Comparison of ENCODE assay signal across 22 cellular contexts in genomic region chr13:50072676-50073075, GRCh38. TPM values are rescaled to one million over a fixed set of nuclear protein-coding genes. Genes with fewer than 3 reads are reported as not detected.
A peak's percentile ranks its signal among the peaks of the same experiment; 100 is the strongest.
DNase-seq lines count a peak whose midpoint lies in the region; ATAC-seq, FAIRE-seq and TF ChIP-seq lines count a peak whose summit lies in the region.
"Had no signal": no experiment of that assay in that cellular context is flagged by ENCODE, and none has a peak within 500 bp of the region (broad histone marks: within the 10 kb centered on the region; RNA-seq: fewer than 3 reads in every experiment).

No MANE protein-coding gene starts in this region.

- H3K36me3 ChIP-seq in KMS-11 (ENCODE audit: insufficient read depth) (peaks cover 6% of the 10 kb centered on the region; the same call in 1 of the 2 replicates), GM12878 (ENCODE audit: control insufficient read depth in 2 of 2, insufficient read depth in 2 of 2, low read length in 1 of 2) (peaks cover 2 to 9% of the 10 kb centered on the region in 2 experiments; a peak in 2 of 4 replicates), keratinocyte (ENCODE audit: control insufficient read depth in 2 of 2, extremely low read depth in 1 of 2, insufficient read depth in 2 of 2, low read length in 2 of 2) (peaks cover 0 to 3% of the 10 kb centered on the region in 2 experiments)
- H3K36me3 ChIP-seq: vagina had no signal

- no peaks in the 10 kb centered on the region for H3K9me1 ChIP-seq in keratinocyte (ENCODE audit: control insufficient read depth, extremely low read depth, insufficient read depth, low read length)

- H3K27me3 ChIP-seq in KMS-11 (ENCODE audit: insufficient read depth, low read depth) (no peaks in the 10 kb centered on the region), GM12878 (replicated peaks in 1 of 2; ENCODE audit: control insufficient read depth in 2 of 2, insufficient read depth in 2 of 2, low read length in 1 of 2) (no peaks in the 10 kb centered on the region), keratinocyte (ENCODE audit: control insufficient read depth, extremely low read depth, insufficient read depth, low read length) (no peaks in the 10 kb centered on the region)
- H3K27me3 ChIP-seq: BLaER1, heart left ventricle, neutrophil, SJCRH30, vagina had no signal

- H4K20me1 ChIP-seq in KMS-11 (ENCODE audit: insufficient read depth): peaks cover 74% of the 10 kb centered on the region
- H4K20me1 ChIP-seq in GM12878 (ENCODE audit: control insufficient read depth, insufficient read depth): no peaks in the 10 kb centered on the region
- H4K20me1 ChIP-seq in keratinocyte (ENCODE audit: control insufficient read depth, extremely low read depth, insufficient read depth, low read length): no peaks in the 10 kb centered on the region

- TF ChIP-seq POLR2A in A549 (IDR thresholded peaks at IDR 0.05; ENCODE audit: low read length) (no peak), GM12878 (IDR thresholded peaks at IDR 0.05; ENCODE audit: low read depth, low read length) (no peak)

- POLR2A ChIA-PET in A549 (lab: Yijun Ruan, JAX) (interaction anchor here (2.2 kb wide), 1 partner anchor 8 kb away, joined by 10 read pairs; no protein-coding TSS in a partner anchor), GM12878 (lab: Charles Lee) (interaction anchor here (2.5 kb wide), 1 partner anchor 9 kb away, joined by 14 read pairs; no protein-coding TSS in a partner anchor)

- SMC1A ChIA-PET in GM12878 (lab: Charles Lee; ENCODE audit: uncharacterized antibody, unreplicated experiment): interaction anchor here (0.5 to 6.7 kb wide), 3 partner anchors 10 to 88 kb away, joined by 3 to 59 read pairs (median 38); partner anchors contain the start of gene TRIM13

- peaks cover 100% of the 10 kb centered on the region for H3K79me2 ChIP-seq in KMS-11 (ENCODE audit: insufficient read depth, low read depth)
- H3K79me2 ChIP-seq in GM12878 (ENCODE audit: control insufficient read depth, insufficient read depth, low read length): peaks cover 97% of the 10 kb centered on the region
- peaks cover 95% of the 10 kb centered on the region for H3K79me2 ChIP-seq in keratinocyte (ENCODE audit: control insufficient read depth, insufficient read depth, low read length)

- dilution Hi-C loops in keratinocyte (cut with MboI; ENCODE audit: extremely low pct_ligation_motif_present, low sequenced_read_pairs): no loop called here

- TF ChIP-seq RAD21 in A549 (conservative IDR thresholded peaks at IDR 0.05 in 1 of 2, IDR thresholded peaks at IDR 0.05 in 1 of 2) (no peak), GM12878 (IDR thresholded peaks at IDR 0.05; ENCODE audit: insufficient read depth, low read depth, low read length) (no peak)

- no TSS peak for BruUV-seq in GM12878 (replicated peaks; lab: Mats Ljungman, UMichigan)

- peaks cover 92% of the 10 kb centered on the region for H3K4me1 ChIP-seq in A549
- peaks cover 86% of the 10 kb centered on the region for H3K4me1 ChIP-seq in KMS-11 (ENCODE audit: low read depth, poor library complexity, severe bottlenecking)
- peaks cover 8% of the 10 kb centered on the region; the same call in 1 of the 2 replicates for H3K4me1 ChIP-seq in GM12878 (ENCODE audit: control insufficient read depth, insufficient read depth, low read length)
- H3K4me1 ChIP-seq in keratinocyte (ENCODE audit: control insufficient read depth, extremely low read depth, insufficient read depth, low read length): peaks cover 12% of the 10 kb centered on the region

- in situ Hi-C loops in GM12878 (cut with MboI): no loop called here

- no peak for TF ChIP-seq CTCF in A549 (IDR thresholded peaks at IDR 0.05)
- TF ChIP-seq CTCF in KMS-11 (conservative IDR thresholded peaks at IDR 0.05; ENCODE audit: low read depth, low read length): no peak
- TF ChIP-seq CTCF in GM12878 (IDR thresholded peaks at IDR 0.05 in 2 of 3, conservative IDR thresholded peaks at IDR 0.05 in 1 of 3; ENCODE audit: control insufficient read depth in 2 of 3, extremely low read depth in 1 of 3, insufficient read depth in 1 of 3, low read depth in 3 of 3, low read length in 3 of 3): no peak
- no peak for TF ChIP-seq CTCF in keratinocyte (optimal IDR thresholded peaks at IDR 0.05 in 1 of 3, IDR thresholded peaks at IDR 0.05 in 1 of 3, conservative IDR thresholded peaks at IDR 0.05 in 1 of 3; ENCODE audit: extremely low read depth in 1 of 3, insufficient read depth in 2 of 3, low read length in 3 of 3)

- CTCF ChIA-PET in A549 (lab: Yijun Ruan, JAX) (no interaction called here), GM12878 (lab: Yijun Ruan, JAX) (interaction anchor here (1.0 to 15.3 kb wide), 2 partner anchors 73 to 76 kb away, joined by 3 to 159 read pairs; partner anchors contain the start of gene TRIM13)

- no peaks in the 10 kb centered on the region for H3K9me3 ChIP-seq in A549
- no peaks in the 10 kb centered on the region for H3K9me3 ChIP-seq in GM12878 (replicated peaks; ENCODE audit: control insufficient read depth, insufficient read depth, low read length)
- H3K9me3 ChIP-seq in keratinocyte (ENCODE audit: control insufficient read depth, low read depth, low read length): no peaks in the 10 kb centered on the region
- H3K9me3 ChIP-seq: BLaER1, heart left ventricle, mucosa of descending colon, neutrophil, SJCRH30, vagina had no signal

- H3K9ac ChIP-seq in KMS-11: no peak overlapping the region
- H3K9ac ChIP-seq in GM12878 (ENCODE audit: control insufficient read depth, insufficient read depth, low read length): no peak overlapping the region
- peak overlapping the region; percentile 8 for H3K9ac ChIP-seq in keratinocyte (ENCODE audit: control insufficient read depth, extremely low read depth, insufficient read depth, low read length)
- H3K9ac ChIP-seq: BLaER1 had no signal

- FAIRE-seq in A549 (lab: Jason Lieb, UNC) (no peak), GM12878 (lab: Jason Lieb, UNC) (no peak), keratinocyte (lab: Jason Lieb, UNC) (no peak)

- TF ChIP-seq EP300 in A549 (IDR thresholded peaks at IDR 0.05): no peak
- no peak for TF ChIP-seq EP300 in GM12878 (IDR thresholded peaks at IDR 0.05; ENCODE audit: borderline replicate concordance in 1 of 2, control insufficient read depth in 1 of 2, low read depth in 2 of 2, low read length in 2 of 2)

- no peak for DNase-seq in A549 (ENCODE audit: low read depth in 1 of 2, low spot score in 1 of 2)
- DNase-seq in GM12878 (ENCODE audit: low read depth, low spot score): no peak
- no peak for DNase-seq in keratinocyte (ENCODE audit: low read depth, low spot score)
- DNase-seq in NCI-H526 (lab: John Stamatoyannopoulos, UW): no peak
- no peak for DNase-seq in SW 1271 (lab: John Stamatoyannopoulos, UW)
- DNase-seq: activated T-cell treated with anti-CD3 and anti-CD28 coated beads, Interleukin-2, amount 50 U/mL, for 48 hours; endodermal cell; heart left ventricle; KBM-7; mucosa of descending colon; NCI-H187 treated with DMSO at 0.1 percent for 48 hours; NCI-H345; retina; SJCRH30; substantia nigra had no signal

- H2AFZ ChIP-seq in KMS-11 (ENCODE audit: low read depth): no peak overlapping the region
- H2AFZ ChIP-seq in GM12878 (ENCODE audit: control insufficient read depth, low read depth, low read length): no peak overlapping the region
- no peak overlapping the region for H2AFZ ChIP-seq in keratinocyte (ENCODE audit: control insufficient read depth, low read length)

- intact Hi-C loops in GM12878 (cut with micrococcal nuclease; ENCODE audit: unreplicated experiment): no loop called here

- H3K4me2 ChIP-seq in A549: peak overlapping the region; percentile 66
- peak overlapping the region; percentile 34 for H3K4me2 ChIP-seq in KMS-11
- 0 out of 2 replicates have a peak overlapping the region, but pooled peaks have one; percentile 5 for H3K4me2 ChIP-seq in GM12878 (ENCODE audit: control insufficient read depth, insufficient read depth)
- no peak overlapping the region for H3K4me2 ChIP-seq in keratinocyte (ENCODE audit: control insufficient read depth, extremely low read depth, insufficient read depth, low read depth, low read length)

- ATAC-seq in A549: no peak
- no peak for ATAC-seq in GM12878
- ATAC-seq in GM21360 (IDR thresholded peaks at IDR 0.05; ENCODE audit: unreplicated experiment): no peak
- ATAC-seq in HG03135 (IDR thresholded peaks at IDR 0.05; ENCODE audit: unreplicated experiment): no peak
- ATAC-seq: heart left ventricle, mucosa of descending colon had no signal

- RAD21 ChIA-PET in GM12878 (lab: Charles Lee; ENCODE audit: unreplicated experiment): no interaction called here

- H3K27ac ChIP-seq in A549: peak overlapping the region in 1 of 2 experiments; percentile 50; a peak in 2 of 6 replicates
- no peak overlapping the region for H3K27ac ChIP-seq in KMS-11
- H3K27ac ChIP-seq in GM12878 (ENCODE audit: control insufficient read depth, insufficient read depth): 0 out of 2 replicates have a peak overlapping the region, but pooled peaks have one; percentile 0
- H3K27ac ChIP-seq in keratinocyte (ENCODE audit: control insufficient read depth, insufficient read depth, low read length): no peak overlapping the region
- H3K27ac ChIP-seq: BLaER1, neutrophil, SJCRH30, vagina had no signal

- H3K4me3 ChIP-seq in A549 (no peak overlapping the region), KMS-11 (IDR thresholded peaks at IDR 0.05; ENCODE audit: insufficient read depth, low read depth, low read length) (no peak overlapping the region), GM12878 (no peak overlapping the region), keratinocyte (ENCODE audit: control insufficient read depth in 2 of 3, extremely low read depth in 1 of 3, insufficient read depth in 2 of 3, low read depth in 1 of 3, low read length in 3 of 3) (no peak overlapping the region)
- H3K4me3 ChIP-seq: BLaER1, heart left ventricle, mucosa of descending colon, SJCRH30, vagina had no signal

RNA-seq across cellular contexts. Expression of gene KCNRG, which starts 57.4 kb away (rescaled TPM):
- 1.4 and 1.5 TPM in 2 replicates for polyA plus RNA-seq in A549 (2011; rRNA removed)
- 0.17 and 0.28 TPM in 2 replicates for polyA plus RNA-seq in A549 (2012; cell fraction: cytosol; rRNA removed)
- polyA plus RNA-seq in A549 (2012; cell fraction: nucleus; rRNA removed): 0.29 and 0.34 TPM in 2 replicates
- polyA plus RNA-seq in A549 (2017; fragmentation: RNase III; extraction: RNeasy Plus Mini Kit Qiagen cat#74134 plus additional on column Dnase treatment): 0.29 to 0.63 TPM (median 0.53 TPM) in 3 replicates
- 2.2 and 3.1 TPM in 2 replicates for polyA minus RNA-seq in A549 (2011; rRNA and poly(A)+ RNA removed)
- total RNA-seq in GM12878 (2013; cell fraction: nucleolus; rRNA removed): 4.7 and 6.5 TPM in 2 replicates
- 0.62 and 1.6 TPM in 2 replicates for total RNA-seq in GM12878 (2014; rRNA removed)
- 1.4 and 1.6 TPM in 2 replicates for total RNA-seq in GM12878 (2014; rRNA removed; fragmentation: Illumina TruSeq; extraction: Trizol)
- total RNA-seq in GM12878 (2021): 0.27 and 0.44 TPM in 2 replicates
- 0.37 TPM for polyA plus RNA-seq in GM12878 (2011; ENCODE audit: low read depth)
- polyA plus RNA-seq in GM12878 (2011; rRNA removed): 1.2 and 1.5 TPM in 2 replicates
- polyA plus RNA-seq in GM12878 (2011; cell fraction: cytosol; rRNA removed): 0.70 and 1.2 TPM in 2 replicates
- polyA plus RNA-seq in GM12878 (2011; cell fraction: nucleus; rRNA removed): 0.85 and 0.95 TPM in 2 replicates
- 0.49 and 0.54 TPM in 2 replicates for polyA plus RNA-seq in GM12878 (2012)
- polyA plus RNA-seq in GM12878 (2014; fragmentation: Illumina TruSeq; extraction: Trizol): 1.0 and 2.1 TPM in 2 replicates
- polyA plus RNA-seq in GM12878 (2014; fragmentation: Nextera tagmentation; extraction: Ambion mirVana): under 1 TPM; 0.45 to 0.53 TPM
- 1.1 and 1.4 TPM in 2 replicates for polyA plus RNA-seq in GM12878 (2014; rRNA removed)
- polyA plus RNA-seq in GM12878 (2016; fragmentation: Nextera tagmentation; extraction: Ambion mirVana): under 1 TPM; 0.37 to 0.40 TPM
- 6.0 and 7.4 TPM in 2 replicates for polyA minus RNA-seq in GM12878 (2011; rRNA and poly(A)+ RNA removed)
- 0.94 and 1.2 TPM in 2 replicates for polyA minus RNA-seq in GM12878 (2011; cell fraction: cytosol; rRNA and poly(A)+ RNA removed)
- 2.4 and 3.1 TPM in 2 replicates for polyA minus RNA-seq in GM12878 (2011; cell fraction: nucleus; rRNA and poly(A)+ RNA removed)
- polyA plus RNA-seq in keratinocyte: 0.90 to 1.3 TPM (median 1.3 TPM) in 3 replicates
- not detected for polyA plus RNA-seq in keratinocyte (2011; ENCODE audit: low read depth)
- 0.57 TPM in 2 replicates for polyA plus RNA-seq in keratinocyte (2011; cell fraction: cytosol; rRNA removed)
- polyA plus RNA-seq in keratinocyte (2011; cell fraction: nucleus; rRNA removed): 1.1 and 1.3 TPM in 2 replicates
- 0.40 and 0.44 TPM in 2 replicates for polyA plus RNA-seq in keratinocyte (2012; ENCODE audit: low replicate concordance)
- polyA minus RNA-seq in keratinocyte: 3.6 to 7.3 TPM in 2 of 3 replicates, not detected in the other
- 2.5 TPM for polyA minus RNA-seq in keratinocyte (2011; cell fraction: cytosol; rRNA and poly(A)+ RNA removed)
- 1.3 and 2.2 TPM in 2 replicates for polyA minus RNA-seq in keratinocyte (2011; cell fraction: nucleus; rRNA and poly(A)+ RNA removed)
- total RNA-seq: G401, vagina had no signal
